ENCODE assay signal across 15 cellular contexts in genomic region chr3:46916278-46916677, GRCh38. TPM values are rescaled to one million over a fixed set of nuclear protein-coding genes. Genes with fewer than 3 reads are reported as not detected.
"Had no signal": no experiment of that assay in that cellular context is flagged by ENCODE, and none has a peak within 500 bp of the region (broad histone marks: within the 10 kb centered on the region; RNA-seq: fewer than 3 reads in every experiment).

No MANE protein-coding gene starts in this region.

- H3K4me1 ChIP-seq: foreskin keratinocyte, neural progenitor cell, pancreas had no signal

- H3K27ac Mint-ChIP-seq: activated CD4-positive, alpha-beta memory T cell treated with anti-CD3 and anti-CD28 coated beads for 36 hours; neural progenitor cell had no signal

- H3K4me1 Mint-ChIP-seq: neural progenitor cell had no signal

- H3K4me3 Mint-ChIP-seq: activated CD4-positive, alpha-beta memory T cell treated with anti-CD3 and anti-CD28 coated beads for 36 hours; neural progenitor cell had no signal

- ATAC-seq: foreskin keratinocyte, pancreas had no signal

- DNase-seq: activated CD4-positive, alpha-beta T cell treated with anti-CD3 and anti-CD28 coated beads for 1 hour; activated gamma-delta T cell treated with Interleukin-2 at 50 U/mL for 16 hours; activated T-cell treated with anti-CD3 and anti-CD28 coated beads, Interleukin-2, amount 50 U/mL, for 48 hours; central memory CD4-positive, alpha-beta T cell; cortex of kidney; effector CD4-positive, alpha-beta T cell; foreskin keratinocyte; left ventricle myocardium inferior; mesendoderm; stimulated activated CD4-positive, alpha-beta T cell treated with anti-CD3 and anti-CD28 coated beads, Interleukin-1b, Interleukin-23, amount 100 ng/mL, for 48 hours had no signal

- H3K9me3 ChIP-seq: pancreas, tibial artery had no signal

- H3K9me3 Mint-ChIP-seq: activated CD4-positive, alpha-beta memory T cell treated with anti-CD3 and anti-CD28 coated beads for 36 hours had no signal

- H3K4me3 ChIP-seq: left ventricle myocardium inferior, neural progenitor cell, pancreas, SK-N-MC, tibial artery had no signal

- H3K27ac ChIP-seq: foreskin keratinocyte, left ventricle myocardium inferior, neural progenitor cell, pancreas, SK-N-MC, tibial artery had no signal

- H3K27me3 ChIP-seq: foreskin keratinocyte, neural progenitor cell, pancreas, tibial artery had no signal

- H3K27me3 Mint-ChIP-seq: activated CD4-positive, alpha-beta memory T cell treated with anti-CD3 and anti-CD28 coated beads for 36 hours had no signal

RNA-seq across cellular contexts. Expression of gene PTH1R, which starts 38.8 kb away (rescaled TPM):
- total RNA-seq: activated CD4-positive, alpha-beta memory T cell treated with anti-CD3 and anti-CD28 coated beads for 36 hours; foreskin keratinocyte had no signal
- polyA plus RNA-seq: foreskin keratinocyte had no signal

RNA-seq across cellular contexts. Expression of gene MYL3, which starts 53.0 kb away (rescaled TPM):
- total RNA-seq: activated CD4-positive, alpha-beta memory T cell treated with anti-CD3 and anti-CD28 coated beads for 36 hours; foreskin keratinocyte had no signal
- polyA plus RNA-seq: foreskin keratinocyte had no signal
